ENCODE assay signal across 12 cellular contexts in genomic region chr7:145082366-145083240, GRCh38.
DNase-seq lines count a peak whose midpoint lies in the region; ATAC-seq and TF ChIP-seq lines count a peak whose summit lies in the region.
"Had no signal": no experiment of that assay in that cellular context is flagged by ENCODE, and none has a peak within 500 bp of the region (broad histone marks: within the 10 kb centered on the region; RNA-seq: fewer than 3 reads in every experiment).

No MANE protein-coding gene starts in this region.

- intact Hi-C loops in right lobe of liver (cut with DNase I): no loop called here

- peaks cover 11% of the 10 kb centered on the region for H3K4me1 Mint-ChIP-seq in neural crest cell
- H3K4me1 Mint-ChIP-seq: stimulated activated naive B cell treated with anti-CD40 and anti-IgM and Interleukin-4, amounts not matched to agents 10 μg/mL and 1 μg/mL and 100 μg/mL, for 72 hours had no signal

- ATAC-seq in GM19324 (IDR thresholded peaks at IDR 0.05; ENCODE audit: low FRiP score, unreplicated experiment) (peak; percentile 52), HG03045 (IDR thresholded peaks at IDR 0.05; ENCODE audit: unreplicated experiment) (no peak), GM19328 (IDR thresholded peaks at IDR 0.05; ENCODE audit: unreplicated experiment) (no peak), right lobe of liver (no peak)
- ATAC-seq: activated CD8-positive, alpha-beta T cell treated with anti-CD3 and anti-CD28 coated beads, Interleukin-2, amount 10 ng/mL, durations not matched to agents 7 days and 5 days; effector memory CD8-positive, alpha-beta T cell; stimulated activated naive B cell treated with anti-CD40 and anti-IgM and Interleukin-4, amounts not matched to agents 10 μg/mL and 1 μg/mL and 100 μg/mL, for 72 hours had no signal

- H3K4me1 ChIP-seq in HUES6 (ENCODE audit: control insufficient read depth, insufficient read depth, low read length): peaks cover 17% of the 10 kb centered on the region
- no peaks in the 10 kb centered on the region for H3K4me1 ChIP-seq in right lobe of liver
- H3K4me1 ChIP-seq: spleen had no signal

- no peaks in the 10 kb centered on the region for H3K36me3 ChIP-seq in HUES6 (ENCODE audit: control insufficient read depth, insufficient read depth, low read length)
- H3K36me3 ChIP-seq in right lobe of liver: no peaks in the 10 kb centered on the region
- H3K36me3 ChIP-seq: spleen had no signal

- H3K9me3 Mint-ChIP-seq in neural crest cell: peaks cover 3% of the 10 kb centered on the region

- H3K4me3 Mint-ChIP-seq in neural crest cell: no peak overlapping the region
- H3K4me3 Mint-ChIP-seq: activated CD8-positive, alpha-beta T cell treated with anti-CD3 and anti-CD28 coated beads, Interleukin-2, amount 10 ng/mL, durations not matched to agents 7 days and 5 days; effector memory CD8-positive, alpha-beta T cell; stimulated activated naive B cell treated with anti-CD40 and anti-IgM and Interleukin-4, amounts not matched to agents 10 μg/mL and 1 μg/mL and 100 μg/mL, for 72 hours had no signal

- H3K27ac Mint-ChIP-seq in neural crest cell (ENCODE audit: unreplicated experiment): peak overlapping the region; percentile 67
- H3K27ac Mint-ChIP-seq: activated CD8-positive, alpha-beta T cell treated with anti-CD3 and anti-CD28 coated beads, Interleukin-2, amount 10 ng/mL, durations not matched to agents 7 days and 5 days; effector memory CD8-positive, alpha-beta T cell; stimulated activated naive B cell treated with anti-CD40 and anti-IgM and Interleukin-4, amounts not matched to agents 10 μg/mL and 1 μg/mL and 100 μg/mL, for 72 hours had no signal

- peaks cover 2% of the 10 kb centered on the region for H3K27me3 Mint-ChIP-seq in neural crest cell (ENCODE audit: low read depth)
- H3K27me3 Mint-ChIP-seq: stimulated activated naive B cell treated with anti-CD40 and anti-IgM and Interleukin-4, amounts not matched to agents 10 μg/mL and 1 μg/mL and 100 μg/mL, for 72 hours had no signal

- TF ChIP-seq CTCF in neural crest cell (conservative IDR thresholded peaks at IDR 0.05) (no peak), right lobe of liver (IDR thresholded peaks at IDR 0.05) (no peak)

- H3K9ac ChIP-seq in HUES6 (ENCODE audit: low read length): peak overlapping the region; percentile 60

- H3K27me3 ChIP-seq in HUES6 (ENCODE audit: control insufficient read depth, insufficient read depth, low read length) (no peaks in the 10 kb centered on the region), right lobe of liver (no peaks in the 10 kb centered on the region)
- H3K27me3 ChIP-seq: spleen had no signal

- peak overlapping the region; percentile 22; the same call in 1 of the 2 replicates for H3K4me3 ChIP-seq in HUES6 (ENCODE audit: low read depth, low read length)
- no peak overlapping the region for H3K4me3 ChIP-seq in right lobe of liver
- H3K4me3 ChIP-seq: spleen had no signal

- peaks cover 2% of the 10 kb centered on the region for H3K36me3 Mint-ChIP-seq in neural crest cell (ENCODE audit: low read depth)
- H3K36me3 Mint-ChIP-seq: stimulated activated naive B cell treated with anti-CD40 and anti-IgM and Interleukin-4, amounts not matched to agents 10 μg/mL and 1 μg/mL and 100 μg/mL, for 72 hours had no signal

- H3K27ac ChIP-seq in HUES6 (ENCODE audit: low read depth, low read length) (peak overlapping the region; percentile 74; the same call in 1 of the 2 replicates), right lobe of liver (no peak overlapping the region)
- H3K27ac ChIP-seq: spleen had no signal

- H3K9me3 ChIP-seq in HUES6 (ENCODE audit: control insufficient read depth, insufficient read depth, low read depth, low read length) (peaks cover 10% of the 10 kb centered on the region), right lobe of liver (no peaks in the 10 kb centered on the region)
- H3K9me3 ChIP-seq: spleen had no signal

- WGBS in right lobe of liver (ENCODE audit: insufficient coverage, low coverage, low lambda C conversion rate, missing lambda C conversion rate): 63% methylated on average over 3 of the region's 6 CpGs

- DNase-seq in NCI-H748 treated with DMSO at 0.1 percent for 48 hours (lab: John Stamatoyannopoulos, UW) (peak; percentile 92), neural crest cell (ENCODE audit: low read depth, low spot score) (no peak), right lobe of liver (no peak)
- DNase-seq: activated CD8-positive, alpha-beta T cell treated with anti-CD3 and anti-CD28 coated beads, Interleukin-2, amount 10 ng/mL, durations not matched to agents 7 days and 5 days; amygdala; effector memory CD8-positive, alpha-beta T cell; spleen; stimulated activated naive B cell treated with anti-CD40 and anti-IgM and Interleukin-4, amounts not matched to agents 10 μg/mL and 1 μg/mL and 100 μg/mL, for 72 hours had no signal

- no peak for TF ChIP-seq POLR2A in right lobe of liver (IDR thresholded peaks at IDR 0.05)
